In the genomic region with DNA sequence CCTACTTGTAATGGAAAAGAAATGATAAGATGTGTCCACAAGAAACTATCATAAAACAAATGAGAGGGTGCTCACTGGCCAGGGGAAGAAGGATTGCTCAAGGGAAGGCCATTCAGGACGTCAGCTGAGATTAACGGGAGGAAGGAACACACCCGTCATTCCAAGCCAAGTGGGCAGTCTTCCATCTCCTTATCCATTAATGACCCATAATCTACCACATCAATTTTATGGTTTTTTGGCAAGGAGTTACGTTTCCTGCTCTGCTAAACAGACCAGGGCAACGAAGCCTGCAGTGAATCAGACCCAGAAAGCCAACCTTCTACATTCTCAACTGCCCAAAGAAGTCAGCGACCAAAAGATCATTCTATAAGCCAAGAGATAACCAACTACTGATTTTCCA, we compare ENCODE assay signal across 9 cellular contexts. TPM values are rescaled to one million over a fixed set of nuclear protein-coding genes. Genes with fewer than 3 reads are reported as not detected.
A peak's percentile ranks its signal among the peaks of the same experiment; 100 is the strongest.
DNase-seq lines count a peak whose midpoint lies in the region; FAIRE-seq lines count a peak whose summit lies in the region.
"Had no signal": no experiment of that assay in that cellular context is flagged by ENCODE, and none has a peak within 500 bp of the region (broad histone marks: within the 10 kb centered on the region; RNA-seq: fewer than 3 reads in every experiment).

No MANE protein-coding gene starts in this region.

- CTCF ChIA-PET in activated CD4-positive, alpha-beta memory T cell treated with anti-CD3 and anti-CD28 coated beads for 36 hours (lab: Charles Lee) = no interaction called here

- FAIRE-seq in endometrium (lab: Jason Lieb, UNC) = peak; percentile 51

- DNase-seq in COR-L47 (lab: John Stamatoyannopoulos, UW) = peak; percentile 41
- peak; percentile 51 for DNase-seq in NCI-H2196 treated with DMSO at 0.1 percent for 48 hours (lab: John Stamatoyannopoulos, UW; ENCODE audit: unreplicated experiment)
- no peak for DNase-seq in CD1c-positive myeloid dendritic cell (ENCODE audit: extremely low spot score)
- DNase-seq in NCI-H1417 treated with DMSO at 0.1 percent for 48 hours (lab: John Stamatoyannopoulos, UW) = no peak
- DNase-seq in activated CD4-positive, alpha-beta memory T cell treated with anti-CD3 and anti-CD28 coated beads for 36 hours = no peak
- DNase-seq in effector CD4-positive, alpha-beta T cell = no peak
- DNase-seq: activated CD8-positive, alpha-beta memory T cell treated with anti-CD3 and anti-CD28 coated beads, Interleukin-2, amount 50 U/mL, for 48 hours had no signal

- no peaks in the 10 kb centered on the region for H3K36me3 ChIP-seq in muscle layer of duodenum (ENCODE audit: control insufficient read depth in 1 of 2, insufficient read depth in 2 of 2, low read length in 2 of 2)

- intact Hi-C loops in activated CD4-positive, alpha-beta memory T cell treated with anti-CD3 and anti-CD28 coated beads for 36 hours (cut with micrococcal nuclease) = no loop called here

- H3K4me1 ChIP-seq in muscle layer of duodenum (ENCODE audit: control insufficient read depth in 1 of 2, insufficient read depth in 2 of 2, low read length in 2 of 2) = peaks cover 13 to 16% of the 10 kb centered on the region in 2 donors

- H3K4me3 Mint-ChIP-seq in activated CD4-positive, alpha-beta memory T cell treated with anti-CD3 and anti-CD28 coated beads for 36 hours = no peak overlapping the region

- H3K4me3 ChIP-seq in muscle layer of duodenum (ENCODE audit: low read depth in 1 of 2, low read length in 2 of 2) = no peak overlapping the region

- no peaks in the 10 kb centered on the region for H3K9me3 Mint-ChIP-seq in activated CD4-positive, alpha-beta memory T cell treated with anti-CD3 and anti-CD28 coated beads for 36 hours

- no peaks in the 10 kb centered on the region for H3K27me3 ChIP-seq in muscle layer of duodenum (ENCODE audit: low read depth, low read length)

- H3K36me3 Mint-ChIP-seq in activated CD4-positive, alpha-beta memory T cell treated with anti-CD3 and anti-CD28 coated beads for 36 hours = peaks cover 6% of the 10 kb centered on the region

- no peaks in the 10 kb centered on the region for H3K4me1 Mint-ChIP-seq in activated CD4-positive, alpha-beta memory T cell treated with anti-CD3 and anti-CD28 coated beads for 36 hours (ENCODE audit: low read depth)

- no peak overlapping the region for H3K27ac Mint-ChIP-seq in activated CD4-positive, alpha-beta memory T cell treated with anti-CD3 and anti-CD28 coated beads for 36 hours

- H3K9me3 ChIP-seq in muscle layer of duodenum (ENCODE audit: control insufficient read depth in 1 of 2, low read length in 2 of 2) = no peaks in the 10 kb centered on the region

- POLR2A ChIA-PET in activated CD4-positive, alpha-beta memory T cell treated with anti-CD3 and anti-CD28 coated beads for 36 hours (lab: Charles Lee) = no interaction called here

- peak overlapping the region; percentile 83 for H3K27ac ChIP-seq in muscle layer of duodenum (ENCODE audit: low read length)

- no peaks in the 10 kb centered on the region for H3K27me3 Mint-ChIP-seq in activated CD4-positive, alpha-beta memory T cell treated with anti-CD3 and anti-CD28 coated beads for 36 hours

RNA-seq across cellular contexts. Expression of a gene that starts 25.1 kb away (rescaled TPM):
- 10 to 100 TPM; 27.3 to 29.3 TPM for total RNA-seq in activated CD4-positive, alpha-beta memory T cell treated with anti-CD3 and anti-CD28 coated beads for 36 hours

Comparison
In these comparisons a context has a peak if more than half of its experiments do, and no peak if none do; other contexts are left out.
1. DNase-seq: peak in COR-L47 (single experiment) and NCI-H2196 treated with DMSO at 0.1 percent for 48 hours (single experiment); none in CD1c-positive myeloid dendritic cell (single experiment), NCI-H1417 treated with DMSO at 0.1 percent for 48 hours (single experiment), activated CD4-positive, alpha-beta memory T cell treated with anti-CD3 and anti-CD28 coated beads for 36 hours (single experiment) and effector CD4-positive, alpha-beta T cell (single experiment).